8 cellular contexts compared by ENCODE assay signal in the genomic region with DNA sequence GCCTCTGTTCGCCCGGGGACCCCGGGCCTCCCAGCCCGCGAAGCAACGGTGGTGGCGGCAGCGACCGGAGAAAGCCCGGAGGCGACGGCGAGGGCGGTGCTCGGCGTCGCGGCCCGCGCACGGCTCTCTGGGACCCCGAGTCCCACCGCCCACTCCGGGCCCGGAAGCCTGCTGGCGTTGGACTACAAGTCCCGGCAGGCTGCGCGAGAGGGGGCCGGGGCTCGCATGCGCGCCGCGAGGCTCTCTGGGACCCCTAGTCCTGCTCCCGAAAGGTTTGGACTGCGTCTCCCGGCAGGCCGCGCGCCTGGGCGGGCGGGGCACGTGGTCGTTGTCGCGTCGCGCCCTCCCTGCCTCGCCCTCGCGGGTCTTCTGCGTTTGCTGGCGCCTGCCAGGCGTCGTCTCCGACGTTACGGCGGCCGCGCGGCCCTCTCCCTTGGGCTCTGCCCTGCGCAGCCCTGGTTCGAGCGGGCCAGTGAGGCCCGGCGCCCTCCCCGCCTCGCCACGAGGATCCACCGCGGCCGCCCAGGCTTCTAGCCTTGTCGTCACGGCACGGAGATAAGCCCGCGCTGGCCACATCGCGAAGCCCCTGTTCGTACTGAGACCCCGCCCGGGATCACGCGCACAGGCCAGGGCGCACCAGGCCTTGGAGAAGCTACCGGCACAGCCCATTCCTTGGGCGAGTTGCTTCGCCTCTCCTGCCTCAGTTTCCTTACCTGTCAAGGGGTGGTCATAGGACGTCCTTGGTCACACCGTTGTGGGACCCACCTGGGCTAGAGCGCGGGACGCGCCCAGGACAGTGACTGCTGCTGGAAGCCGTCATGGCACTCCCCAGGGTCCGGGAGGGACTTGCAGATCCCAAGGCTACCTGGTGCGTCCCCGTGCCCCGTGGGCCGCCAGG. TPM values are rescaled to one million over a fixed set of nuclear protein-coding genes. Genes with fewer than 3 reads are reported as not detected.
DNase-seq lines count a peak whose midpoint lies in the region; ATAC-seq and TF ChIP-seq lines count a peak whose summit lies in the region.

TSS of gene STK25 (minus strand) at position 75 of the 898 bp plus-strand sequence. CDS start 549 bp downstream, outside the sequence.

- POLR2A ChIA-PET in SK-N-SH (lab: Yijun Ruan, JAX), result no interaction called here

- CTCF ChIA-PET in SK-N-SH (lab: Yijun Ruan, JAX), result interaction anchor here (0.8 to 1.0 kb wide), 4 partner anchors 10 to 156 kb away, joined by 3 to 4 read pairs (median 3); no protein-coding TSS in a partner anchor

- H3K79me2 ChIP-seq in SK-N-SH (ENCODE audit: insufficient read depth), result peaks cover 43% of the 10 kb centered on the region

- no peaks in the 10 kb centered on the region for H3K9me2 ChIP-seq in SK-N-SH

- peak within 1 kb of the TSS; percentile 98 for H3K4me2 ChIP-seq in SK-N-SH

- ATAC-seq in HG02571 (IDR thresholded peaks at IDR 0.05; ENCODE audit: unreplicated experiment), result peak; percentile 89

- WGBS in SK-N-SH (ENCODE audit: low lambda C conversion rate), result no CpG with 5 or more reads among the region's 102 CpGs

- no peak for TF ChIP-seq RAD21 in SK-N-SH (IDR thresholded peaks at IDR 0.05; ENCODE audit: low read length)

- no peaks in the 10 kb centered on the region for H3F3A ChIP-seq in SK-N-SH (replicated peaks; ENCODE audit: insufficient read depth)

- H3K9ac ChIP-seq in SK-N-SH, result peak within 1 kb of the TSS; percentile 70

- H3K36me3 ChIP-seq in GM06990 (ENCODE audit: control insufficient read depth, insufficient read depth, low read length) (no peaks in the 10 kb centered on the region; the same call in 1 of the 2 replicates), SK-N-SH (replicated peaks in 1 of 2; ENCODE audit: control insufficient read depth in 1 of 2, insufficient read depth in 2 of 2, low read length in 1 of 2) (no peaks in the 10 kb centered on the region)

- no peaks in the 10 kb centered on the region for H3K9me3 ChIP-seq in SK-N-SH

- H3K27ac ChIP-seq in SK-N-SH (ENCODE audit: low read depth in 2 of 2, low read length in 1 of 2) (peak within 1 kb of the TSS; percentile 49 to 86), temporal lobe (ENCODE audit: low read depth, low read length) (peak within 1 kb of the TSS; percentile 89)

- H3K4me3 ChIP-seq in GM06990 (replicated peaks; ENCODE audit: low read depth, low read length) (peak within 1 kb of the TSS; percentile 85), SK-N-SH (ENCODE audit: low read depth in 2 of 2, low read length in 1 of 2) (peak within 1 kb of the TSS; percentile 83 to 94)

- peak; percentile 100 for DNase-seq in GM06990 (ENCODE audit: extremely low read depth, insufficient read length)
- peak; percentile 96 for DNase-seq in NCI-H1048 (lab: John Stamatoyannopoulos, UW)
- DNase-seq in SK-N-SH, result peak; percentile 99
- peak; percentile 98 for DNase-seq in activated naive CD4-positive, alpha-beta T cell treated with anti-CD3 and anti-CD28 coated beads, Interleukin-2, amount 50 U/mL, for 16 hours
- DNase-seq in globus pallidus (ENCODE audit: low spot score), result peak; percentile 95
- DNase-seq in occipital lobe (lab: John Stamatoyannopoulos, UW), result peak; percentile 97

- H4K20me1 ChIP-seq in SK-N-SH (ENCODE audit: insufficient read depth), result peaks cover 37% of the 10 kb centered on the region

- TF ChIP-seq CTCF in GM06990 (IDR thresholded peaks at IDR 0.05; ENCODE audit: insufficient read depth, low read length, poor library complexity, severe bottlenecking), result no peak
- no peak for TF ChIP-seq CTCF in SK-N-SH (IDR thresholded peaks at IDR 0.05)

- TF ChIP-seq EP300 in SK-N-SH (IDR thresholded peaks at IDR 0.05; ENCODE audit: borderline replicate concordance in 1 of 2, low read depth in 1 of 2, low read length in 1 of 2), result no peak

- H2AFZ ChIP-seq in SK-N-SH (ENCODE audit: low read depth), result peak within 1 kb of the TSS; percentile 87; the same call in 1 of the 2 replicates

- H3K27me3 ChIP-seq in GM06990 (replicated peaks; ENCODE audit: control insufficient read depth, insufficient read depth, low read length), result no peaks in the 10 kb centered on the region
- H3K27me3 ChIP-seq in SK-N-SH (ENCODE audit: insufficient read depth), result no peaks in the 10 kb centered on the region

- peaks cover 7 to 32% of the 10 kb centered on the region in 2 experiments; a peak in 2 of 4 replicates for H3K4me1 ChIP-seq in SK-N-SH (ENCODE audit: control insufficient read depth in 1 of 2, insufficient read depth in 2 of 2, low read depth in 1 of 2, low read length in 1 of 2)

TF ChIP-seq in SK-N-SH, 30 proteins besides CTCF, POLR2A, EP300 and RAD21:
- TF ChIP-seq, protein P1, sequence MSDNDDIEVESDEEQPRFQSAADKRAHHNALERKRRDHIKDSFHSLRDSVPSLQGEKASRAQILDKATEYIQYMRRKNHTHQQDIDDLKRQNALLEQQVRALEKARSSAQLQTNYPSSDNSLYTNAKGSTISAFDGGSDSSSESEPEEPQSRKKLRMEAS (IDR thresholded peaks at IDR 0.05; ENCODE audit: low read depth), result peak; percentile 99
- TF ChIP-seq TAF1 (IDR thresholded peaks at IDR 0.05; ENCODE audit: borderline replicate concordance, low read depth, low read length) (0 out of 2 replicates have a peak, but pooled peaks have one; percentile 61), ELF1 (IDR thresholded peaks at IDR 0.05) (peak; percentile 88), YY1 (IDR thresholded peaks at IDR 0.05; ENCODE audit: low read depth) (no peak), USF2 (IDR thresholded peaks at IDR 0.05; ENCODE audit: borderline replicate concordance, low read depth, low read length) (no peak; the same call in 1 of the 2 replicates), TEAD4 (IDR thresholded peaks at IDR 0.05; ENCODE audit: borderline replicate concordance, insufficient read depth) (no peak), IRF3 (IDR thresholded peaks at IDR 0.05; ENCODE audit: low read depth, low read length) (no peak), MXI1 (IDR thresholded peaks at IDR 0.05; ENCODE audit: low read depth, low read length) (peak; percentile 83), ZBTB33 (IDR thresholded peaks at IDR 0.05; ENCODE audit: borderline replicate concordance, low read depth) (peak; percentile 90; the same call in 1 of the 2 replicates), GABPA (IDR thresholded peaks at IDR 0.05; ENCODE audit: low read depth) (peak; percentile 59), JUND (IDR thresholded peaks at IDR 0.05) (no peak), RCOR1 (IDR thresholded peaks at IDR 0.05; ENCODE audit: low read length) (no peak), CHD2 (IDR thresholded peaks at IDR 0.05; ENCODE audit: low read length, partially characterized antibody) (peak; percentile 97), NRF1 (IDR thresholded peaks at IDR 0.05; ENCODE audit: low read depth, low read length) (peak; percentile 87), EZH2phosphoT487 (IDR thresholded peaks at IDR 0.05; ENCODE audit: borderline replicate concordance, low read depth) (no peak), TCF12 (IDR thresholded peaks at IDR 0.05) (peak; percentile 13; the same call in 1 of the 2 replicates), POLR2AphosphoS5 (IDR thresholded peaks at IDR 0.05; ENCODE audit: low read depth, low read length) (0 out of 2 replicates have a peak, but pooled peaks have one; percentile 52)
- TF ChIP-seq, protein P2, sequence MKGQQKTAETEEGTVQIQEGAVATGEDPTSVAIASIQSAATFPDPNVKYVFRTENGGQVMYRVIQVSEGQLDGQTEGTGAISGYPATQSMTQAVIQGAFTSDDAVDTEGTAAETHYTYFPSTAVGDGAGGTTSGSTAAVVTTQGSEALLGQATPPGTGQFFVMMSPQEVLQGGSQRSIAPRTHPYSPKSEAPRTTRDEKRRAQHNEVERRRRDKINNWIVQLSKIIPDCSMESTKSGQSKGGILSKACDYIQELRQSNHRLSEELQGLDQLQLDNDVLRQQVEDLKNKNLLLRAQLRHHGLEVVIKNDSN (IDR thresholded peaks at IDR 0.05; ENCODE audit: borderline replicate concordance, low read depth), result peak; percentile 93

RNA-seq across cellular contexts. Expression of gene STK25, which starts in this region (rescaled TPM):
- 236 and 268 TPM in 2 replicates for polyA plus RNA-seq in SK-N-SH (2012; rRNA removed)
- 94.5 and 143 TPM in 2 replicates for polyA plus RNA-seq in SK-N-SH (2012; cell fraction: cytosol; rRNA removed)
- polyA plus RNA-seq in SK-N-SH (2012; cell fraction: nucleus; rRNA removed), result 855 and 923 TPM in 2 replicates
- total RNA-seq in occipital lobe (160 TPM), temporal lobe (127 TPM)

Comparison
In these comparisons a context has a peak if more than half of its experiments do, and no peak if none do; other contexts are left out.
1. Peak in every context shown above with its lines: DNase-seq, ATAC-seq, H3K4me3 ChIP-seq and H3K27ac ChIP-seq.